Comparison of ENCODE assay signal across 14 cellular contexts in genomic region chr11:78643676-78644056, GRCh38.
DNase-seq lines count a peak whose midpoint lies in the region; ATAC-seq and TF ChIP-seq lines count a peak whose summit lies in the region.
"Had no signal": no experiment of that assay in that cellular context is flagged by ENCODE, and none has a peak within 500 bp of the region (broad histone marks: within the 10 kb centered on the region; RNA-seq: fewer than 3 reads in every experiment).

No MANE protein-coding gene starts in this region.

- peaks cover 2% of the 10 kb centered on the region for H3K9me3 Mint-ChIP-seq in activated CD4-positive, alpha-beta T cell treated with anti-CD3 and anti-CD28 coated beads for 36 hours (ENCODE audit: low read depth)
- H3K9me3 Mint-ChIP-seq in activated T-cell treated with anti-CD3 and anti-CD28 coated beads, Interleukin-2, amount 50 U/mL, for 72 hours: no peaks in the 10 kb centered on the region
- H3K9me3 Mint-ChIP-seq in activated T-cell treated with anti-CD3 and anti-CD28 coated beads, Interleukin-2, amount 50 U/mL, for 4 hours: no peaks in the 10 kb centered on the region
- no peaks in the 10 kb centered on the region for H3K9me3 Mint-ChIP-seq in activated T-helper 17 cell treated with anti-CD3 and anti-CD28 coated beads, Interleukin-2, amount 50 U/mL, for 72 hours
- H3K9me3 Mint-ChIP-seq in stimulated activated effector memory CD8-positive, alpha-beta T cell treated with anti-CD3 and anti-CD28 coated beads, Interleukin-12 subunit alpha, Interleukin-12 subunit beta, amount 100 ng/mL, for 72 hours: no peaks in the 10 kb centered on the region
- H3K9me3 Mint-ChIP-seq in mesothelial cell of epicardium: no peaks in the 10 kb centered on the region

- H3K4me1 Mint-ChIP-seq in activated CD4-positive, alpha-beta T cell treated with anti-CD3 and anti-CD28 coated beads for 36 hours: peaks cover 26% of the 10 kb centered on the region
- H3K4me1 Mint-ChIP-seq in activated T-cell treated with anti-CD3 and anti-CD28 coated beads, Interleukin-2, amount 50 U/mL, for 72 hours (ENCODE audit: low read depth): peaks cover 27% of the 10 kb centered on the region
- H3K4me1 Mint-ChIP-seq in activated T-cell treated with anti-CD3 and anti-CD28 coated beads, Interleukin-2, amount 50 U/mL, for 4 hours (ENCODE audit: low read depth): peaks cover 10% of the 10 kb centered on the region
- H3K4me1 Mint-ChIP-seq in activated T-helper 17 cell treated with anti-CD3 and anti-CD28 coated beads, Interleukin-2, amount 50 U/mL, for 72 hours: peaks cover 9% of the 10 kb centered on the region
- peaks cover 24% of the 10 kb centered on the region for H3K4me1 Mint-ChIP-seq in stimulated activated effector memory CD8-positive, alpha-beta T cell treated with anti-CD3 and anti-CD28 coated beads, Interleukin-12 subunit alpha, Interleukin-12 subunit beta, amount 100 ng/mL, for 72 hours
- H3K4me1 Mint-ChIP-seq in mesothelial cell of epicardium: peaks cover 3% of the 10 kb centered on the region

- H3K4me3 Mint-ChIP-seq in activated CD4-positive, alpha-beta T cell treated with anti-CD3 and anti-CD28 coated beads for 36 hours: peak overlapping the region; percentile 44
- peak overlapping the region in 1 of 2 donors; percentile 72 for H3K4me3 Mint-ChIP-seq in activated T-cell treated with anti-CD3 and anti-CD28 coated beads, Interleukin-2, amount 50 U/mL, for 72 hours
- H3K4me3 Mint-ChIP-seq in activated T-cell treated with anti-CD3 and anti-CD28 coated beads, Interleukin-2, amount 50 U/mL, for 4 hours: no peak overlapping the region
- peak overlapping the region; percentile 47 for H3K4me3 Mint-ChIP-seq in activated T-helper 17 cell treated with anti-CD3 and anti-CD28 coated beads, Interleukin-2, amount 50 U/mL, for 72 hours
- H3K4me3 Mint-ChIP-seq in stimulated activated effector memory CD8-positive, alpha-beta T cell treated with anti-CD3 and anti-CD28 coated beads, Interleukin-12 subunit alpha, Interleukin-12 subunit beta, amount 100 ng/mL, for 72 hours: peak overlapping the region; percentile 18
- no peak overlapping the region for H3K4me3 Mint-ChIP-seq in mesothelial cell of epicardium
- H3K4me3 Mint-ChIP-seq: CD4-positive, CD25-positive, alpha-beta regulatory T cell; HFFc6 had no signal

- ATAC-seq in activated CD4-positive, alpha-beta T cell treated with anti-CD3 and anti-CD28 coated beads for 36 hours: peak; percentile 35
- ATAC-seq in activated T-cell treated with anti-CD3 and anti-CD28 coated beads, Interleukin-2, amount 50 U/mL, for 72 hours (replicated peaks in 1 of 2): peak in 1 of 2 donors; percentile 23
- ATAC-seq in activated T-cell treated with anti-CD3 and anti-CD28 coated beads, Interleukin-2, amount 50 U/mL, for 4 hours: no peak
- peak; percentile 45 for ATAC-seq in activated T-helper 17 cell treated with anti-CD3 and anti-CD28 coated beads, Interleukin-2, amount 50 U/mL, for 72 hours (replicated peaks)
- ATAC-seq in stimulated activated effector memory CD8-positive, alpha-beta T cell treated with anti-CD3 and anti-CD28 coated beads, Interleukin-12 subunit alpha, Interleukin-12 subunit beta, amount 100 ng/mL, for 72 hours: no peak

- no peak for TF ChIP-seq CTCF in mesothelial cell of epicardium (IDR thresholded peaks at IDR 0.05; ENCODE audit: unreplicated experiment)

- DNase-seq in activated CD4-positive, alpha-beta T cell treated with anti-CD3 and anti-CD28 coated beads for 36 hours: no peak
- DNase-seq in activated CD4-positive, alpha-beta T cell treated with anti-CD3 and anti-CD28 coated beads, Interleukin-2, amount 50 U/mL, for 4 hours: no peak
- no peak for DNase-seq in activated T-cell treated with anti-CD3 and anti-CD28 coated beads, Interleukin-2, amount 50 U/mL, for 72 hours
- no peak for DNase-seq in activated T-cell treated with anti-CD3 and anti-CD28 coated beads, Interleukin-2, amount 50 U/mL, for 4 hours
- DNase-seq in stimulated activated effector memory CD8-positive, alpha-beta T cell treated with anti-CD3 and anti-CD28 coated beads, Interleukin-12 subunit alpha, Interleukin-12 subunit beta, amount 100 ng/mL, for 72 hours (ENCODE audit: low spot score in 2 of 2): no peak
- DNase-seq in mesothelial cell of epicardium (ENCODE audit: low spot score in 2 of 2, unreplicated experiment in 2 of 2): no peak
- no peak for DNase-seq in NCI-H446 treated with DMSO at 0.1 percent for 48 hours (lab: John Stamatoyannopoulos, UW)
- DNase-seq: ACHN; Calu3; CD4-positive, CD25-positive, alpha-beta regulatory T cell; DMS 273 treated with DMSO at 0.1 percent for 48 hours; HCEC 1CT; HFFc6 had no signal

- POLR2A ChIA-PET in activated CD4-positive, alpha-beta T cell treated with anti-CD3 and anti-CD28 coated beads for 36 hours (lab: Charles Lee): no interaction called here

- CTCF ChIA-PET in activated CD4-positive, alpha-beta T cell treated with anti-CD3 and anti-CD28 coated beads for 36 hours (lab: Charles Lee): interaction anchor here (0.6 to 5.4 kb wide), 6 partner anchors 10 to 1297 kb away, joined by 3 to 88 read pairs (median 4); no protein-coding TSS in a partner anchor

- peak overlapping the region; percentile 89 for H3K27ac Mint-ChIP-seq in activated CD4-positive, alpha-beta T cell treated with anti-CD3 and anti-CD28 coated beads for 36 hours
- H3K27ac Mint-ChIP-seq in activated T-cell treated with anti-CD3 and anti-CD28 coated beads, Interleukin-2, amount 50 U/mL, for 72 hours: peak overlapping the region; percentile 90
- peak overlapping the region; percentile 90 for H3K27ac Mint-ChIP-seq in activated T-helper 17 cell treated with anti-CD3 and anti-CD28 coated beads, Interleukin-2, amount 50 U/mL, for 72 hours
- H3K27ac Mint-ChIP-seq in stimulated activated effector memory CD8-positive, alpha-beta T cell treated with anti-CD3 and anti-CD28 coated beads, Interleukin-12 subunit alpha, Interleukin-12 subunit beta, amount 100 ng/mL, for 72 hours: peak overlapping the region; percentile 87
- H3K27ac Mint-ChIP-seq in mesothelial cell of epicardium: no peak overlapping the region
- H3K27ac Mint-ChIP-seq: CD4-positive, CD25-positive, alpha-beta regulatory T cell; HFFc6 had no signal

- peaks cover 5% of the 10 kb centered on the region for H3K27me3 Mint-ChIP-seq in activated CD4-positive, alpha-beta T cell treated with anti-CD3 and anti-CD28 coated beads for 36 hours
- H3K27me3 Mint-ChIP-seq in activated T-cell treated with anti-CD3 and anti-CD28 coated beads, Interleukin-2, amount 50 U/mL, for 72 hours (ENCODE audit: low read depth): no peaks in the 10 kb centered on the region
- peaks cover 3% of the 10 kb centered on the region for H3K27me3 Mint-ChIP-seq in activated T-cell treated with anti-CD3 and anti-CD28 coated beads, Interleukin-2, amount 50 U/mL, for 4 hours (ENCODE audit: low read depth)
- H3K27me3 Mint-ChIP-seq in activated T-helper 17 cell treated with anti-CD3 and anti-CD28 coated beads, Interleukin-2, amount 50 U/mL, for 72 hours: no peaks in the 10 kb centered on the region
- H3K27me3 Mint-ChIP-seq in mesothelial cell of epicardium (ENCODE audit: low read depth): no peaks in the 10 kb centered on the region

- intact Hi-C loops in activated CD4-positive, alpha-beta T cell treated with anti-CD3 and anti-CD28 coated beads for 36 hours (cut with DNase I, micrococcal nuclease): loop anchor here (1.0 to 10.0 kb wide), 5 partner anchors 9 to 431 kb away; partner anchors contain the start of genes GAB2 (in 1 of the 2) and NARS2 (in 1 of the 2)

- H3K36me3 Mint-ChIP-seq in activated CD4-positive, alpha-beta T cell treated with anti-CD3 and anti-CD28 coated beads for 36 hours (ENCODE audit: low read depth): no peaks in the 10 kb centered on the region
- H3K36me3 Mint-ChIP-seq in activated T-cell treated with anti-CD3 and anti-CD28 coated beads, Interleukin-2, amount 50 U/mL, for 72 hours (ENCODE audit: insufficient read depth in 2 of 2): peaks cover 0 to 4% of the 10 kb centered on the region in 2 donors
- H3K36me3 Mint-ChIP-seq in activated T-cell treated with anti-CD3 and anti-CD28 coated beads, Interleukin-2, amount 50 U/mL, for 4 hours (ENCODE audit: insufficient read depth): no peaks in the 10 kb centered on the region
- no peaks in the 10 kb centered on the region for H3K36me3 Mint-ChIP-seq in activated T-helper 17 cell treated with anti-CD3 and anti-CD28 coated beads, Interleukin-2, amount 50 U/mL, for 72 hours (ENCODE audit: low read depth)
- H3K36me3 Mint-ChIP-seq in stimulated activated effector memory CD8-positive, alpha-beta T cell treated with anti-CD3 and anti-CD28 coated beads, Interleukin-12 subunit alpha, Interleukin-12 subunit beta, amount 100 ng/mL, for 72 hours: no peaks in the 10 kb centered on the region
- H3K36me3 Mint-ChIP-seq in mesothelial cell of epicardium: no peaks in the 10 kb centered on the region
- H3K36me3 Mint-ChIP-seq: CD4-positive, CD25-positive, alpha-beta regulatory T cell had no signal

Comparison
In these comparisons a context has a peak if more than half of its experiments do, and no peak if none do; other contexts are left out.
1. ATAC-seq: peak in activated CD4-positive, alpha-beta T cell treated with anti-CD3 and anti-CD28 coated beads for 36 hours (single experiment) and activated T-helper 17 cell treated with anti-CD3 and anti-CD28 coated beads, Interleukin-2, amount 50 U/mL, for 72 hours (single experiment); none in activated T-cell treated with anti-CD3 and anti-CD28 coated beads, Interleukin-2, amount 50 U/mL, for 4 hours (0 of 2) and stimulated activated effector memory CD8-positive, alpha-beta T cell treated with anti-CD3 and anti-CD28 coated beads, Interleukin-12 subunit alpha, Interleukin-12 subunit beta, amount 100 ng/mL, for 72 hours (single experiment).
2. H3K4me3 Mint-ChIP-seq: peak in activated CD4-positive, alpha-beta T cell treated with anti-CD3 and anti-CD28 coated beads for 36 hours (single experiment), activated T-helper 17 cell treated with anti-CD3 and anti-CD28 coated beads, Interleukin-2, amount 50 U/mL, for 72 hours (single experiment) and stimulated activated effector memory CD8-positive, alpha-beta T cell treated with anti-CD3 and anti-CD28 coated beads, Interleukin-12 subunit alpha, Interleukin-12 subunit beta, amount 100 ng/mL, for 72 hours (single experiment); none in activated T-cell treated with anti-CD3 and anti-CD28 coated beads, Interleukin-2, amount 50 U/mL, for 4 hours (single experiment) and mesothelial cell of epicardium (single experiment).